ENCODE assay signal across 18 cellular contexts in genomic region chr2:38597115-38597514, GRCh38. TPM values are rescaled to one million over a fixed set of nuclear protein-coding genes. Genes with fewer than 3 reads are reported as not detected.
DNase-seq lines count a peak whose midpoint lies in the region; ATAC-seq and TF ChIP-seq lines count a peak whose summit lies in the region.
"Had no signal": no experiment of that assay in that cellular context is flagged by ENCODE, and none has a peak within 500 bp of the region (broad histone marks: within the 10 kb centered on the region; RNA-seq: fewer than 3 reads in every experiment).

No MANE protein-coding gene starts in this region.

- CTCF ChIA-PET in WTC11 (lab: Charles Lee): interaction anchor here (2.5 kb wide), 1 partner anchor 15 kb away, joined by 14 read pairs; no protein-coding TSS in a partner anchor

- H3K9me3 Mint-ChIP-seq in WTC11: no peaks in the 10 kb centered on the region
- H3K9me3 Mint-ChIP-seq: CD8-positive, alpha-beta T cell; stimulated activated naive CD8-positive, alpha-beta T cell treated with anti-CD3 and anti-CD28 coated beads, Interleukin-15, Interleukin-2, amounts not matched to agents 100 ng/mL and 50 ng/mL, for 24 hours had no signal

- TF ChIP-seq EP300 in gastroesophageal sphincter (IDR thresholded peaks at IDR 0.05) (no peak), upper lobe of left lung (IDR thresholded peaks at IDR 0.05) (no peak)

- 68 to 86% methylated on average over 5 of the region's 5 CpGs for WGBS in gastroesophageal sphincter (ENCODE audit: low coverage in 1 of 2), 2 donors
- 74 to 75% methylated on average over 5 of the region's 5 CpGs for WGBS in upper lobe of left lung, 2 donors

- H3K4me1 Mint-ChIP-seq in WTC11: peaks cover 62% of the 10 kb centered on the region

- H3K4me3 Mint-ChIP-seq in WTC11: no peak overlapping the region
- H3K4me3 Mint-ChIP-seq: stimulated activated naive CD8-positive, alpha-beta T cell treated with anti-CD3 and anti-CD28 coated beads, Interleukin-15, Interleukin-2, amounts not matched to agents 100 ng/mL and 50 ng/mL, for 24 hours had no signal

- peak overlapping the region; percentile 21 for H3K27ac Mint-ChIP-seq in WTC11
- H3K27ac Mint-ChIP-seq: stimulated activated naive CD8-positive, alpha-beta T cell treated with anti-CD3 and anti-CD28 coated beads, Interleukin-15, Interleukin-2, amounts not matched to agents 100 ng/mL and 50 ng/mL, for 24 hours had no signal

- ATAC-seq in Right ventricle myocardium inferior: no peak
- no peak for ATAC-seq in WTC11
- no peak for ATAC-seq in gastroesophageal sphincter
- no peak for ATAC-seq in upper lobe of left lung (ENCODE audit: low FRiP score in 2 of 2)
- ATAC-seq: CD8-positive, alpha-beta T cell had no signal

- no peaks in the 10 kb centered on the region for H3K36me3 ChIP-seq in left ventricle myocardium inferior
- H3K36me3 ChIP-seq in gastroesophageal sphincter: no peaks in the 10 kb centered on the region
- H3K36me3 ChIP-seq in upper lobe of left lung: no peaks in the 10 kb centered on the region
- H3K36me3 ChIP-seq: tibial artery had no signal

- no peaks in the 10 kb centered on the region for H3K27me3 ChIP-seq in left ventricle myocardium inferior (ENCODE audit: low read depth)
- no peaks in the 10 kb centered on the region for H3K27me3 ChIP-seq in gastroesophageal sphincter
- no peaks in the 10 kb centered on the region for H3K27me3 ChIP-seq in upper lobe of left lung
- H3K27me3 ChIP-seq: tibial artery had no signal

- H3K27me3 Mint-ChIP-seq in WTC11 (ENCODE audit: low read depth): no peaks in the 10 kb centered on the region
- H3K27me3 Mint-ChIP-seq: stimulated activated naive CD8-positive, alpha-beta T cell treated with anti-CD3 and anti-CD28 coated beads, Interleukin-15, Interleukin-2, amounts not matched to agents 100 ng/mL and 50 ng/mL, for 24 hours had no signal

- POLR2A ChIA-PET in WTC11 (lab: Charles Lee): interaction anchor here (0.6 kb wide), 1 partner anchor 186 kb away, joined by 4 read pairs; no protein-coding TSS in a partner anchor

- H3K27ac ChIP-seq in left ventricle myocardium inferior (replicated peaks) (peak overlapping the region; percentile 98), gastroesophageal sphincter (peak overlapping the region; percentile 11 to 100 (median 74)), upper lobe of left lung (no peak overlapping the region)
- H3K27ac ChIP-seq: VCaP had no signal

- TF ChIP-seq CTCF in left ventricle myocardium inferior (IDR thresholded peaks at IDR 0.05; ENCODE audit: borderline replicate concordance) (no peak), WTC11 (IDR thresholded peaks at IDR 0.05) (no peak), gastroesophageal sphincter (IDR thresholded peaks at IDR 0.05) (no peak), upper lobe of left lung (IDR thresholded peaks at IDR 0.05) (no peak)

- DNase-seq in left ventricle myocardium inferior (no peak), Right ventricle myocardium inferior (ENCODE audit: missing footprints) (no peak), WTC11 (ENCODE audit: low spot score) (no peak), erythroblast (lab: John Stamatoyannopoulos, UW) (no peak), GM19240 (ENCODE audit: insufficient read length, low spot score) (no peak), NCI-H146 treated with DMSO at 0.1 percent for 48 hours (lab: John Stamatoyannopoulos, UW; ENCODE audit: unreplicated experiment) (no peak), upper lobe of left lung (no peak)
- DNase-seq: activated effector memory CD4-positive, alpha-beta T cell treated with anti-CD3 and anti-CD28 coated beads, Interleukin-2, amount 50 U/mL, for 16 hours; CD8-positive, alpha-beta T cell; DMS79 treated with DMSO at 0.1 percent for 48 hours; NCI-H1436; NCI-H526; stimulated activated CD4-positive, alpha-beta T cell treated with anti-CD3 and anti-CD28 coated beads, Interleukin-2, amount 100 ng/mL, for 48 hours; tibial artery had no signal

- no peaks in the 10 kb centered on the region for H3K36me3 Mint-ChIP-seq in WTC11

- H3K4me1 ChIP-seq in left ventricle myocardium inferior (peaks cover 99% of the 10 kb centered on the region), gastroesophageal sphincter (peaks cover 9 to 89% (median 11%) of the 10 kb centered on the region in 3 donors), upper lobe of left lung (peaks cover 37 to 70% (median 42%) of the 10 kb centered on the region in 4 donors)

- TF ChIP-seq POLR2A in gastroesophageal sphincter (IDR thresholded peaks at IDR 0.05) (no peak), erythroblast (IDR thresholded peaks at IDR 0.05; ENCODE audit: low read length) (no peak), upper lobe of left lung (IDR thresholded peaks at IDR 0.05) (no peak)

- H3K9me3 ChIP-seq in left ventricle myocardium inferior (replicated peaks) (no peaks in the 10 kb centered on the region), gastroesophageal sphincter (no peaks in the 10 kb centered on the region), upper lobe of left lung (no peaks in the 10 kb centered on the region)
- H3K9me3 ChIP-seq: tibial artery had no signal

- intact Hi-C loops in left ventricle myocardium inferior (cut with micrococcal nuclease) (no loop called here), Right ventricle myocardium inferior (cut with DNase I) (no loop called here)

- H3K4me3 ChIP-seq in left ventricle myocardium inferior (no peak overlapping the region), gastroesophageal sphincter (no peak overlapping the region), upper lobe of left lung (no peak overlapping the region)
- H3K4me3 ChIP-seq: smooth muscle cell, tibial artery had no signal

TF ChIP-seq in WTC11, 78 proteins besides CTCF, POLR2A, EP300 and RAD21 (continues in another document):
- TF ChIP-seq ZNF532 (CRISPR knock-in tag; IDR thresholded peaks at IDR 0.05; ENCODE audit: borderline replicate concordance) (no peak), ZNF423 (CRISPR knock-in tag; IDR thresholded peaks at IDR 0.05) (no peak), FOXK1 (CRISPR knock-in tag; IDR thresholded peaks at IDR 0.05) (no peak), OVOL2 (CRISPR knock-in tag; IDR thresholded peaks at IDR 0.05; ENCODE audit: borderline replicate concordance) (no peak), CREB1 (CRISPR knock-in tag; IDR thresholded peaks at IDR 0.05) (no peak), ATF3 (CRISPR knock-in tag; conservative IDR thresholded peaks at IDR 0.05) (no peak), ETV6 (CRISPR knock-in tag; IDR thresholded peaks at IDR 0.05) (no peak), ZNF232 (CRISPR knock-in tag; IDR thresholded peaks at IDR 0.05) (no peak), ATF1 (CRISPR knock-in tag; IDR thresholded peaks at IDR 0.05) (no peak), NFATC4 (CRISPR knock-in tag; IDR thresholded peaks at IDR 0.05) (no peak), RELA (CRISPR knock-in tag; IDR thresholded peaks at IDR 0.05; ENCODE audit: borderline replicate concordance) (no peak), NR2C2 (CRISPR knock-in tag; IDR thresholded peaks at IDR 0.05) (no peak), PRRX2 (CRISPR knock-in tag; IDR thresholded peaks at IDR 0.05) (no peak)

RNA-seq across cellular contexts. Expression of gene HNRNPLL, which starts 5.6 kb away (rescaled TPM):
- total RNA-seq in left ventricle myocardium inferior (26.3 TPM), Right ventricle myocardium inferior (22.5 TPM), WTC11 (2021) (63.1 to 66.4 TPM (median 65.3 TPM) in 3 replicates), gastroesophageal sphincter (10 to 100 TPM; 47.3 to 79.1 (median 68.7) TPM), upper lobe of left lung (10 to 100 TPM; 41.0 to 71.3 (median 46.2) TPM)

Comparison
In these comparisons a context has a peak if more than half of its experiments do, and no peak if none do; other contexts are left out.
1. H3K27ac ChIP-seq: peak in left ventricle myocardium inferior (single experiment) and gastroesophageal sphincter (4 of 4); none in upper lobe of left lung (0 of 4).